Comparison of ENCODE assay signal across 1 cellular context in the genomic region with DNA sequence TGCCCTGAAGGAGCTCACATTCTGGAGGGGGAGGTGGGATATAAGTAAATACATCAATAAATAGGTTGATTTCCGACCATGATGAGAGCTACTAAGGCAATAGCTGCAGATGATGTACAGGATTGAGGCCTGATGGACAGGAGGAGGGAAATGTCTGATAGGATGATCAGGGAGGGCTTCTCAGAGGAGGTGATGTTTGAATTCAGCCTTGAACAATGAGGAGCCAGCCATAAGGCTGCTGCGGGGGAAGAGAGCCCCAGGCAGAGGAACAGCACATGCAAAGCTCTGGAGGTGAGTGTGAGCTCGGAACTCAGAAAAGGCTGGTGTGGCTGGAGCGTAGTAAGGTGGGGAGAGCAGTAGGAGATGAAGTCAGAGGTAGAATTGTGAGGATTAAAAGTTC.
A peak's percentile ranks its signal among the peaks of the same experiment; 100 is the strongest.
TF ChIP-seq lines count a peak whose summit lies in the region.

No MANE protein-coding gene starts in this region.

TF ChIP-seq in K562, 482 proteins besides CTCF, POLR2A, EP300 and RAD21 (continued from another document):
- TF ChIP-seq CREB5 (CRISPR knock-in tag; IDR thresholded peaks at IDR 0.05) (no peak), ZFP36 (IDR thresholded peaks at IDR 0.05; ENCODE audit: low read depth, low read length, partially characterized antibody) (peak; percentile 80), BCL6 (CRISPR knock-in tag; IDR thresholded peaks at IDR 0.05) (no peak)
